In genomic region chr1:207052736-207053545, GRCh38 we compare ENCODE assay signal across 8 cellular contexts. TPM values are rescaled to one million over a fixed set of nuclear protein-coding genes. Genes with fewer than 3 reads are reported as not detected.
DNase-seq lines count a peak whose midpoint lies in the region; ATAC-seq and TF ChIP-seq lines count a peak whose summit lies in the region.

TSS of gene PFKFB2 (plus strand) at chr1:207053275. CDS start at chr1:207054718, 1,443 bp downstream.

- peak; percentile 77 for DNase-seq in GM12864 (ENCODE audit: low read depth)
- peak; percentile 99 for DNase-seq in NCI-H1105 treated with DMSO at 0.1 percent for 48 hours (lab: John Stamatoyannopoulos, UW)
- DNase-seq in SW 1271 (lab: John Stamatoyannopoulos, UW), result peak; percentile 89 to 92
- DNase-seq in Right ventricle myocardium superior, result peak; percentile 98
- DNase-seq in osteocyte (ENCODE audit: extremely low spot score, unreplicated experiment), result peak; percentile 97
- peak; percentile 86 for DNase-seq in thoracic aorta (ENCODE audit: low spot score)

- peaks cover 5% of the 10 kb centered on the region for H3K36me3 Mint-ChIP-seq in osteocyte (ENCODE audit: unreplicated experiment)

- H3K27me3 ChIP-seq in thoracic aorta (replicated peaks; ENCODE audit: insufficient read depth), result no peaks in the 10 kb centered on the region

- peak within 1 kb of the TSS; percentile 66 for H3K27ac ChIP-seq in adipose tissue (ENCODE audit: low read depth, low read length)
- peak within 1 kb of the TSS; percentile 75 to 78 for H3K27ac ChIP-seq in thoracic aorta

- 0 to 1% (median 1%) methylated on average over 51 of the region's 51 CpGs for WGBS in adipose tissue, 3 donors

- peaks cover 9 to 22% of the 10 kb centered on the region in 2 donors for H3K4me1 ChIP-seq in thoracic aorta (ENCODE audit: control insufficient read depth in 1 of 2, low read depth in 2 of 2)

- peaks cover 36% of the 10 kb centered on the region for H3K4me1 Mint-ChIP-seq in osteocyte (ENCODE audit: unreplicated experiment)

- intact Hi-C loops in Right ventricle myocardium superior (cut with DNase I), result no loop called here

- H3K4me3 ChIP-seq in GM12864 (ENCODE audit: low read depth, low read length), result peak within 1 kb of the TSS; percentile 69
- H3K4me3 ChIP-seq in thoracic aorta, result peak within 1 kb of the TSS; percentile 83

- ATAC-seq in HG02588 (IDR thresholded peaks at IDR 0.05; ENCODE audit: unreplicated experiment) (peak; percentile 75), Right ventricle myocardium superior (ENCODE audit: poor library complexity) (peak; percentile 89), thoracic aorta (ENCODE audit: insufficient number of reproducible peaks, low FRiP score, low read depth) (peak; percentile 89)

- H3K4me3 Mint-ChIP-seq in osteocyte (ENCODE audit: unreplicated experiment), result peak within 1 kb of the TSS; percentile 98

- no peaks in the 10 kb centered on the region for H3K9me3 Mint-ChIP-seq in osteocyte (ENCODE audit: unreplicated experiment)

- peak within 1 kb of the TSS; percentile 95 for H3K27ac Mint-ChIP-seq in osteocyte (ENCODE audit: unreplicated experiment)

- no peaks in the 10 kb centered on the region for H3K27me3 Mint-ChIP-seq in osteocyte (ENCODE audit: unreplicated experiment)

- peaks cover 9% of the 10 kb centered on the region for H3K36me3 ChIP-seq in thoracic aorta

- TF ChIP-seq CTCF in GM12864 (IDR thresholded peaks at IDR 0.05; ENCODE audit: low read depth, low read length, missing control alignments) (peak; percentile 18), osteocyte (IDR thresholded peaks at IDR 0.05) (peak; percentile 12), thoracic aorta (IDR thresholded peaks at IDR 0.05) (peak; percentile 44)

- H3K9me3 ChIP-seq in thoracic aorta, result no peaks in the 10 kb centered on the region

RNA-seq across cellular contexts. Expression of gene PFKFB2, which starts in this region (rescaled TPM):
- polyA plus RNA-seq in adipose tissue, result 1 to 10 TPM; 3.3 to 5.8 (median 5.2) TPM
- total RNA-seq in Right ventricle myocardium superior, result 77.9 TPM
- 15.8 TPM in 2 replicates for total RNA-seq in osteocyte
- total RNA-seq in thoracic aorta, result 1 to 10 TPM; 6.4 to 8.5 TPM

Comparison
In these comparisons a context has a peak if more than half of its experiments do, and no peak if none do; other contexts are left out.
1. Peak in every context shown above with its lines: DNase-seq, ATAC-seq, H3K4me3 ChIP-seq and H3K27ac ChIP-seq.